In genomic region chr12:108304633-108305032, GRCh38 we compare ENCODE assay signal across 15 cellular contexts. TPM values are rescaled to one million over a fixed set of nuclear protein-coding genes. Genes with fewer than 3 reads are reported as not detected.
DNase-seq lines count a peak whose midpoint lies in the region; ATAC-seq and TF ChIP-seq lines count a peak whose summit lies in the region.
"Had no signal": no experiment of that assay in that cellular context is flagged by ENCODE, and none has a peak within 500 bp of the region (broad histone marks: within the 10 kb centered on the region; RNA-seq: fewer than 3 reads in every experiment).

No MANE protein-coding gene starts in this region.

- H3K27me3 ChIP-seq in mammary epithelial cell (ENCODE audit: insufficient read depth, low read length): no peaks in the 10 kb centered on the region
- no peaks in the 10 kb centered on the region for H3K27me3 ChIP-seq in gastroesophageal sphincter
- no peaks in the 10 kb centered on the region for H3K27me3 ChIP-seq in osteoblast (ENCODE audit: insufficient read depth, low read length)
- no peaks in the 10 kb centered on the region for H3K27me3 ChIP-seq in upper lobe of right lung
- H3K27me3 ChIP-seq: testis had no signal

- dilution Hi-C loops in mammary epithelial cell (cut with HindIII; ENCODE audit: low sequenced_read_pairs): no loop called here

- no peaks in the 10 kb centered on the region for H3K27me3 Mint-ChIP-seq in MCF 10A (ENCODE audit: insufficient read depth, unreplicated experiment)

- no peak overlapping the region for H3K4me3 ChIP-seq in mammary epithelial cell (replicated peaks in 1 of 3; ENCODE audit: insufficient read depth in 1 of 3, low read depth in 2 of 3, low read length in 3 of 3)
- no peak overlapping the region for H3K4me3 ChIP-seq in gastroesophageal sphincter
- H3K4me3 ChIP-seq in osteoblast (ENCODE audit: insufficient read depth, low read length): no peak overlapping the region
- H3K4me3 ChIP-seq in upper lobe of right lung: no peak overlapping the region
- H3K4me3 ChIP-seq: testis had no signal

- POLR2A ChIA-PET in MCF 10A (lab: Yijun Ruan, JAX): no interaction called here

- H3K9me3 ChIP-seq in mammary epithelial cell (replicated peaks; ENCODE audit: insufficient read depth, low read length) (no peaks in the 10 kb centered on the region), gastroesophageal sphincter (no peaks in the 10 kb centered on the region), osteoblast (ENCODE audit: low read depth, low read length) (no peaks in the 10 kb centered on the region), upper lobe of right lung (no peaks in the 10 kb centered on the region)
- H3K9me3 ChIP-seq: testis had no signal

- H3K4me3 Mint-ChIP-seq in MCF 10A (ENCODE audit: unreplicated experiment): no peak overlapping the region
- H3K4me3 Mint-ChIP-seq: activated CD4-positive, alpha-beta memory T cell treated with anti-CD3 and anti-CD28 coated beads for 36 hours; activated naive CD4-positive, alpha-beta T cell treated with anti-CD3 and anti-CD28 coated beads, Interleukin-2, amount 10 ng/mL, durations not matched to agents 7 days and 5 days; T-helper 1 cell treated with Interleukin-12 subunit alpha and Interleukin-12 subunit beta and Interleukin-4 antibody, amounts not matched to agents 30 μg/mL and 1 μg/mL, for 36 hours had no signal

- intact Hi-C loops in MCF 10A (cut with micrococcal nuclease): loop anchor here (1.0 kb wide), 1 partner anchor 153 kb away; no protein-coding TSS in a partner anchor
- intact Hi-C loops in mammary epithelial cell (cut with micrococcal nuclease): loop anchor here (10.0 kb wide), 1 partner anchor 190 kb away; no protein-coding TSS in a partner anchor
- intact Hi-C loops in upper lobe of right lung (cut with DNase I): no loop called here

- H3K36me3 ChIP-seq in mammary epithelial cell (ENCODE audit: insufficient read depth, low read length) (no peaks in the 10 kb centered on the region), gastroesophageal sphincter (no peaks in the 10 kb centered on the region), osteoblast (ENCODE audit: insufficient read depth, low read length) (no peaks in the 10 kb centered on the region), upper lobe of right lung (no peaks in the 10 kb centered on the region)

- H3K27ac ChIP-seq in mammary epithelial cell (ENCODE audit: insufficient read depth, low read depth, low read length): no peak overlapping the region
- H3K27ac ChIP-seq in gastroesophageal sphincter: peak overlapping the region in 3 of 4 donors; percentile 68 to 74 (median 72)
- peak overlapping the region; percentile 99 for H3K27ac ChIP-seq in osteoblast (ENCODE audit: low read depth, low read length)
- H3K27ac ChIP-seq in upper lobe of right lung: peak overlapping the region; percentile 78

- TF ChIP-seq POLR2A in gastroesophageal sphincter (IDR thresholded peaks at IDR 0.05): no peak

- in situ Hi-C loops in mammary epithelial cell (cut with MboI; ENCODE audit: low sequenced_read_pairs in 2 of 2): no loop called here

- DNase-seq in MCF 10A (ENCODE audit: unreplicated experiment) (no peak), mammary epithelial cell (no peak), osteoblast (ENCODE audit: insufficient read length, low spot score, missing footprints) (no peak), upper lobe of right lung (no peak), AML-193 (lab: John Stamatoyannopoulos, UW) (no peak), HUDEP-2 (lab: John Stamatoyannopoulos, UW; ENCODE audit: unreplicated experiment in 76 of 76) (no peak)
- DNase-seq: activated CD4-positive, alpha-beta memory T cell treated with anti-CD3 and anti-CD28 coated beads for 36 hours; activated naive CD4-positive, alpha-beta T cell treated with anti-CD3 and anti-CD28 coated beads, Interleukin-2, amount 10 ng/mL, durations not matched to agents 7 days and 5 days; DMS153; mesenchymal stem cell; NCI-H1092; testis had no signal

- H3K4me1 Mint-ChIP-seq in MCF 10A (ENCODE audit: insufficient read depth, unreplicated experiment): peaks cover 44% of the 10 kb centered on the region

- H3K79me2 ChIP-seq in mammary epithelial cell (ENCODE audit: insufficient read depth, low read length) (no peaks in the 10 kb centered on the region), osteoblast (ENCODE audit: insufficient read depth, low read length) (no peaks in the 10 kb centered on the region)

- H3K4me1 ChIP-seq in mammary epithelial cell (ENCODE audit: insufficient read depth, low read length): peaks cover 27% of the 10 kb centered on the region
- H3K4me1 ChIP-seq in gastroesophageal sphincter: peaks cover 0 to 77% (median 47%) of the 10 kb centered on the region in 3 donors
- peaks cover 65% of the 10 kb centered on the region for H3K4me1 ChIP-seq in osteoblast (ENCODE audit: insufficient read depth, low read length)
- H3K4me1 ChIP-seq in upper lobe of right lung: peaks cover 86% of the 10 kb centered on the region

- H3K4me2 ChIP-seq in mammary epithelial cell (ENCODE audit: insufficient read depth, low read depth, low read length) (no peak overlapping the region), osteoblast (ENCODE audit: insufficient read depth, low read length) (peak overlapping the region; percentile 47)

- no peaks in the 10 kb centered on the region for H3K9me3 Mint-ChIP-seq in MCF 10A (ENCODE audit: unreplicated experiment)
- H3K9me3 Mint-ChIP-seq: activated CD4-positive, alpha-beta memory T cell treated with anti-CD3 and anti-CD28 coated beads for 36 hours; activated naive CD4-positive, alpha-beta T cell treated with anti-CD3 and anti-CD28 coated beads, Interleukin-2, amount 10 ng/mL, durations not matched to agents 7 days and 5 days; T-helper 1 cell treated with Interleukin-12 subunit alpha and Interleukin-12 subunit beta and Interleukin-4 antibody, amounts not matched to agents 30 μg/mL and 1 μg/mL, for 36 hours had no signal

- peak overlapping the region; percentile 46 for H3K27ac Mint-ChIP-seq in MCF 10A (ENCODE audit: low read depth, unreplicated experiment)
- H3K27ac Mint-ChIP-seq: activated CD4-positive, alpha-beta memory T cell treated with anti-CD3 and anti-CD28 coated beads for 36 hours; activated naive CD4-positive, alpha-beta T cell treated with anti-CD3 and anti-CD28 coated beads, Interleukin-2, amount 10 ng/mL, durations not matched to agents 7 days and 5 days; T-helper 1 cell treated with Interleukin-12 subunit alpha and Interleukin-12 subunit beta and Interleukin-4 antibody, amounts not matched to agents 30 μg/mL and 1 μg/mL, for 36 hours had no signal

- no peaks in the 10 kb centered on the region for H4K20me1 ChIP-seq in mammary epithelial cell (ENCODE audit: insufficient read depth, low read length)
- no peaks in the 10 kb centered on the region for H4K20me1 ChIP-seq in osteoblast (ENCODE audit: insufficient read depth, low read length)

- ATAC-seq in gastroesophageal sphincter: no peak
- no peak for ATAC-seq in upper lobe of right lung
- no peak for ATAC-seq in HG02870 (IDR thresholded peaks at IDR 0.05; ENCODE audit: unreplicated experiment)

- no peaks in the 10 kb centered on the region for H3K36me3 Mint-ChIP-seq in MCF 10A (ENCODE audit: insufficient read depth, unreplicated experiment)
- H3K36me3 Mint-ChIP-seq: activated CD4-positive, alpha-beta memory T cell treated with anti-CD3 and anti-CD28 coated beads for 36 hours; activated naive CD4-positive, alpha-beta T cell treated with anti-CD3 and anti-CD28 coated beads, Interleukin-2, amount 10 ng/mL, durations not matched to agents 7 days and 5 days had no signal

- BruUV-seq in MCF 10A (replicated peaks; lab: Mats Ljungman, UMichigan): no TSS peak
- no TSS peak for BruUV-seq in mammary epithelial cell (replicated peaks; lab: Mats Ljungman, UMichigan)

- no peak overlapping the region for H3K9ac ChIP-seq in mammary epithelial cell (ENCODE audit: insufficient read depth, low read length)

- H2AFZ ChIP-seq in mammary epithelial cell (ENCODE audit: low read depth, low read length) (no peak overlapping the region), osteoblast (ENCODE audit: low read length) (no peak overlapping the region)

- 80% methylated on average over 7 of the region's 7 CpGs for whole genome bisulfite sequencing in mammary epithelial cell (ENCODE audit: low coverage, missing lambda C conversion rate)
- 59% methylated on average over 7 of the region's 7 CpGs; no CpG with 5 or more reads in 1 of the 2 donors for whole genome bisulfite sequencing in gastroesophageal sphincter (ENCODE audit: low coverage in 1 of 2), 2 donors

- no peak for TF ChIP-seq EP300 in gastroesophageal sphincter (IDR thresholded peaks at IDR 0.05)

- TF ChIP-seq CTCF in MCF 10A (IDR thresholded peaks at IDR 0.05; ENCODE audit: unreplicated experiment): no peak
- TF ChIP-seq CTCF in mammary epithelial cell (conservative IDR thresholded peaks at IDR 0.05 in 1 of 2, IDR thresholded peaks at IDR 0.05 in 1 of 2; ENCODE audit: extremely low read depth in 1 of 2, insufficient read depth in 1 of 2, low read depth in 1 of 2, low read length in 2 of 2): no peak
- TF ChIP-seq CTCF in gastroesophageal sphincter (IDR thresholded peaks at IDR 0.05): no peak
- no peak for TF ChIP-seq CTCF in osteoblast (IDR thresholded peaks at IDR 0.05; ENCODE audit: extremely low read depth, low read depth, low read length)
- TF ChIP-seq CTCF in upper lobe of right lung (IDR thresholded peaks at IDR 0.05): no peak

- CTCF ChIA-PET in MCF 10A (lab: Yijun Ruan, JAX) (interaction anchor here (0.5 kb wide), 1 partner anchor 182 kb away, joined by 3 read pairs; no protein-coding TSS in a partner anchor), mammary epithelial cell (lab: Charles Lee; ENCODE audit: low non-redundant PET) (no interaction called here)

RNA-seq across cellular contexts. Expression of gene CMKLR1, which starts 34.5 kb away (rescaled TPM):
- total RNA-seq in MCF 10A (2022) (0.12 and 0.25 TPM in 2 replicates), mammary epithelial cell (under 1 TPM in 1 of 2 donors, not detected in 1; 0.33 TPM), gastroesophageal sphincter (10 to 100 TPM in 3 of 4 donors, 1 to 10 TPM in 1; 9.7 to 25.4 (median 13.0) TPM), osteoblast (6.8 and 9.8 TPM in 2 replicates), upper lobe of right lung (29.1 TPM)
- not detected for polyA plus RNA-seq in mammary epithelial cell
- polyA minus RNA-seq in mammary epithelial cell: not detected
- total RNA-seq: activated CD4-positive, alpha-beta memory T cell treated with anti-CD3 and anti-CD28 coated beads for 36 hours had no signal
